ENCODE assay signal across 13 cellular contexts in genomic region chr11:2518112-2518982, GRCh38.
DNase-seq lines count a peak whose midpoint lies in the region; ATAC-seq, FAIRE-seq and TF ChIP-seq lines count a peak whose summit lies in the region.
"Had no signal": no experiment of that assay in that cellular context is flagged by ENCODE, and none has a peak within 500 bp of the region (broad histone marks: within the 10 kb centered on the region; RNA-seq: fewer than 3 reads in every experiment).

No MANE protein-coding gene starts in this region.

- H4K20me1 ChIP-seq in HepG2 (ENCODE audit: insufficient read depth, low read length): peaks cover 3% of the 10 kb centered on the region; the same call in 1 of the 2 replicates

- ATAC-seq in HepG2 (no peak), esophagus mucosa (no peak), GM18517 (IDR thresholded peaks at IDR 0.05; ENCODE audit: unreplicated experiment) (no peak)

- no peak overlapping the region for H3K9ac ChIP-seq in HepG2 (ENCODE audit: insufficient read depth, low read depth, low read length)

- WGBS in HepG2 (ENCODE audit: low lambda C conversion rate): 25% methylated on average over 9 of the region's 24 CpGs
- 93% methylated on average over 24 of the region's 24 CpGs for WGBS in sigmoid colon, 2 donors

- CTCF ChIA-PET in HepG2 (lab: Yijun Ruan, JAX; ENCODE audit: low intra/inter-chr PET ratio, low total read pairs): no interaction called here

- H3K4me3 ChIP-seq in Peyer's patch: no peak overlapping the region
- H3K4me3 ChIP-seq in HepG2 (replicated peaks in 1 of 3; ENCODE audit: insufficient read depth in 1 of 3, low read depth in 2 of 3, low read length in 3 of 3): no peak overlapping the region
- no peak overlapping the region for H3K4me3 ChIP-seq in sigmoid colon
- H3K4me3 ChIP-seq: HAP-1 had no signal

- BruUV-seq in HepG2 (replicated peaks; lab: Mats Ljungman, UMichigan): no TSS peak

- TF ChIP-seq EP300 in HepG2 (IDR thresholded peaks at IDR 0.05; ENCODE audit: low read depth in 2 of 2, low read length in 2 of 2): no peak
- no peak for TF ChIP-seq EP300 in HepG2 (CRISPR knock-in tag; IDR thresholded peaks at IDR 0.05; ENCODE audit: borderline replicate concordance)
- no peak for TF ChIP-seq EP300 in sigmoid colon (IDR thresholded peaks at IDR 0.05)

- TF ChIP-seq RAD21 in HepG2 (CRISPR knock-in tag; IDR thresholded peaks at IDR 0.05): no peak

- H3K4me1 ChIP-seq in Peyer's patch (no peaks in the 10 kb centered on the region), HepG2 (ENCODE audit: insufficient read depth, low read length) (no peaks in the 10 kb centered on the region), sigmoid colon (no peaks in the 10 kb centered on the region)
- H3K4me1 ChIP-seq: HAP-1 had no signal

- no peak for TF ChIP-seq POLR2A in Peyer's patch (IDR thresholded peaks at IDR 0.05)
- no peak for TF ChIP-seq POLR2A in HepG2 (IDR thresholded peaks at IDR 0.05; ENCODE audit: insufficient read depth in 1 of 2, low read depth in 2 of 2, low read length in 2 of 2)
- TF ChIP-seq POLR2A in sigmoid colon (IDR thresholded peaks at IDR 0.05): no peak

- DNase-seq in Peyer's patch (peak; percentile 14 to 41 (median 39)), HepG2 (ENCODE audit: low spot score) (no peak), sigmoid colon (peak; percentile 50), DMS 273 treated with DMSO at 0.1 percent for 48 hours (lab: John Stamatoyannopoulos, UW) (no peak), DMS114 treated with DMSO at 0.1 percent for 48 hours (lab: John Stamatoyannopoulos, UW; ENCODE audit: unreplicated experiment) (no peak)
- peak; percentile 43 for DNase-seq in activated CD8-positive, alpha-beta memory T cell treated with anti-CD3 and anti-CD28 coated beads, Interleukin-2, amount 50 U/mL, for 48 hours
- DNase-seq: CD4-positive, CD25-positive, alpha-beta regulatory T cell; NCI-H187 treated with DMSO at 0.1 percent for 48 hours had no signal

- no peak overlapping the region for H3K4me2 ChIP-seq in HepG2 (ENCODE audit: low read depth, low read length)

- no peak overlapping the region for H3K27ac ChIP-seq in Peyer's patch
- H3K27ac ChIP-seq in HepG2 (ENCODE audit: extremely low read length, insufficient read depth, low read length): no peak overlapping the region
- no peak overlapping the region for H3K27ac ChIP-seq in sigmoid colon
- H3K27ac ChIP-seq: RWPE1 had no signal

- POLR2A ChIA-PET in HepG2 (lab: Yijun Ruan, JAX): no interaction called here

- intact Hi-C loops in HepG2 (cut with micrococcal nuclease; ENCODE audit: unreplicated experiment) (no loop called here), sigmoid colon (cut with DNase I) (no loop called here)

- no peak for TF ChIP-seq CTCF in Peyer's patch (IDR thresholded peaks at IDR 0.05)
- no peak for TF ChIP-seq CTCF in HepG2 (CRISPR knock-in tag; IDR thresholded peaks at IDR 0.05)
- no peak for TF ChIP-seq CTCF in sigmoid colon (IDR thresholded peaks at IDR 0.05)

- H2AFZ ChIP-seq in HepG2 (ENCODE audit: low read length): no peak overlapping the region

- in situ Hi-C loops in HepG2 (cut with HindIII; ENCODE audit: extremely low pct_ligation_motif_present, low pct_unique_long_range_greater_than_20kb): no loop called here

- no peak for FAIRE-seq in HepG2 (lab: Jason Lieb, UNC)
- FAIRE-seq: GM18507 had no signal

- H3K36me3 ChIP-seq in Peyer's patch (no peaks in the 10 kb centered on the region), HepG2 (replicated peaks in 1 of 2; ENCODE audit: control insufficient read depth in 1 of 2, insufficient read depth in 2 of 2, low read length in 2 of 2) (no peaks in the 10 kb centered on the region), sigmoid colon (no peaks in the 10 kb centered on the region)
- H3K36me3 ChIP-seq: HAP-1 had no signal

- no peaks in the 10 kb centered on the region for H3K79me2 ChIP-seq in HepG2 (ENCODE audit: insufficient read depth, low read length)

- no peaks in the 10 kb centered on the region for H3K9me3 ChIP-seq in Peyer's patch
- H3K9me3 ChIP-seq in HepG2 (ENCODE audit: low read length): no peaks in the 10 kb centered on the region
- H3K9me3 ChIP-seq in sigmoid colon: no peaks in the 10 kb centered on the region
- H3K9me3 ChIP-seq: HAP-1 had no signal

- H3K27me3 ChIP-seq in Peyer's patch: no peaks in the 10 kb centered on the region
- H3K27me3 ChIP-seq in HepG2 (ENCODE audit: control insufficient read depth in 1 of 2, insufficient read depth in 2 of 2, low read length in 2 of 2): peaks cover 20 to 80% of the 10 kb centered on the region in 2 experiments
- H3K27me3 ChIP-seq in sigmoid colon: no peaks in the 10 kb centered on the region

TF ChIP-seq in HepG2, 621 proteins besides CTCF, POLR2A, EP300 and RAD21:
- TF ChIP-seq ZNF10 (CRISPR knock-in tag; IDR thresholded peaks at IDR 0.05; ENCODE audit: borderline replicate concordance, low read depth) (no peak), RXRB (CRISPR knock-in tag; IDR thresholded peaks at IDR 0.05; ENCODE audit: borderline replicate concordance) (no peak), EZH2 (conservative IDR thresholded peaks at IDR 0.05; ENCODE audit: low read depth, low read length) (0 out of 2 replicates have a peak, but pooled peaks have one; percentile 21)
TF ChIP-seq in HepG2: peak in this region for 1.

Comparison
In these comparisons a context has a peak if more than half of its experiments do, and no peak if none do; other contexts are left out.
1. DNase-seq: peak in Peyer's patch (3 of 3), activated CD8-positive, alpha-beta memory T cell treated with anti-CD3 and anti-CD28 coated beads, Interleukin-2, amount 50 U/mL, for 48 hours (single experiment) and sigmoid colon (single experiment); none in HepG2 (single experiment), DMS 273 treated with DMSO at 0.1 percent for 48 hours (single experiment) and DMS114 treated with DMSO at 0.1 percent for 48 hours (single experiment).